In genomic region chr4:165360985-165361678, GRCh38 we compare ENCODE assay signal across 3 cellular contexts.
A peak's percentile ranks its signal among the peaks of the same experiment; 100 is the strongest.
TF ChIP-seq lines count a peak whose summit lies in the region.

No MANE protein-coding gene starts in this region.

TF ChIP-seq in SK-N-SH, 30 proteins besides CTCF, POLR2A, EP300 and RAD21:
- no peak for TF ChIP-seq JUND (IDR thresholded peaks at IDR 0.05)
- TF ChIP-seq FOSL2 (IDR thresholded peaks at IDR 0.05; ENCODE audit: borderline replicate concordance, low read depth), result no peak
- TF ChIP-seq MEF2A (IDR thresholded peaks at IDR 0.05; ENCODE audit: borderline replicate concordance, low read depth), result no peak
- TF ChIP-seq FOXJ3 (CRISPR knock-in tag; IDR thresholded peaks at IDR 0.05), result no peak
- TF ChIP-seq MAX (IDR thresholded peaks at IDR 0.05; ENCODE audit: low read depth), result no peak
- TF ChIP-seq IRF3 (IDR thresholded peaks at IDR 0.05; ENCODE audit: low read depth, low read length), result no peak
- TF ChIP-seq SMC3 (IDR thresholded peaks at IDR 0.05; ENCODE audit: low read depth, low read length), result no peak
- no peak for TF ChIP-seq TCF12 (IDR thresholded peaks at IDR 0.05)
- TF ChIP-seq CHD2 (IDR thresholded peaks at IDR 0.05; ENCODE audit: low read length, partially characterized antibody), result no peak
- TF ChIP-seq MXI1 (IDR thresholded peaks at IDR 0.05; ENCODE audit: low read depth, low read length), result no peak
- TF ChIP-seq SIN3A (IDR thresholded peaks at IDR 0.05; ENCODE audit: borderline replicate concordance, low read depth, low read length), result no peak

TF ChIP-seq in SK-N-SH treated with all-trans-retinoic acid at 6 μM for 48 hours, 23 proteins besides CTCF, POLR2A, EP300 and RAD21:
- TF ChIP-seq CSDC2 (CRISPR knock-in tag; IDR thresholded peaks at IDR 0.05), result no peak
- TF ChIP-seq SNAI2 (CRISPR knock-in tag; IDR thresholded peaks at IDR 0.05), result no peak
- no peak for TF ChIP-seq ZFP30 (CRISPR knock-in tag; IDR thresholded peaks at IDR 0.05)
- TF ChIP-seq ZFP3 (CRISPR knock-in tag; IDR thresholded peaks at IDR 0.05), result no peak
- no peak for TF ChIP-seq TOX (CRISPR knock-in tag; IDR thresholded peaks at IDR 0.05; ENCODE audit: borderline replicate concordance)
- no peak for TF ChIP-seq CSRNP3 (CRISPR knock-in tag; IDR thresholded peaks at IDR 0.05)
- TF ChIP-seq TSHZ2 (CRISPR knock-in tag; IDR thresholded peaks at IDR 0.05), result no peak
- no peak for TF ChIP-seq GLIS3 (CRISPR knock-in tag; IDR thresholded peaks at IDR 0.05)
- TF ChIP-seq OSR1 (CRISPR knock-in tag; IDR thresholded peaks at IDR 0.05), result no peak
- no peak for TF ChIP-seq PATZ1 (CRISPR knock-in tag; IDR thresholded peaks at IDR 0.05; ENCODE audit: borderline replicate concordance)
- no peak for TF ChIP-seq ARNTL (CRISPR knock-in tag; IDR thresholded peaks at IDR 0.05; ENCODE audit: borderline replicate concordance, low read depth)
- TF ChIP-seq ESRRG (CRISPR knock-in tag; IDR thresholded peaks at IDR 0.05), result no peak
- no peak for TF ChIP-seq POU6F1 (CRISPR knock-in tag; IDR thresholded peaks at IDR 0.05; ENCODE audit: borderline replicate concordance, low read depth)
- TF ChIP-seq TCF4 (CRISPR knock-in tag; IDR thresholded peaks at IDR 0.05; ENCODE audit: borderline replicate concordance), result no peak
- no peak for TF ChIP-seq ZC3H10 (CRISPR knock-in tag; IDR thresholded peaks at IDR 0.05)

TF ChIP-seq in K562, 482 proteins besides CTCF, POLR2A, EP300 and RAD21:
- TF ChIP-seq ATF3 (IDR thresholded peaks at IDR 0.05), result peak; percentile 86
- TF ChIP-seq ATF3 (CRISPR knock-in tag; conservative IDR thresholded peaks at IDR 0.05), result no peak
- TF ChIP-seq ASH1L (IDR thresholded peaks at IDR 0.05; ENCODE audit: borderline replicate concordance, low read depth, partially characterized antibody), result no peak
- TF ChIP-seq IRF9 (tag; IDR thresholded peaks at IDR 0.05), result 0 out of 2 replicates have a peak, but pooled peaks have one; percentile 25
- peak; percentile 22 for TF ChIP-seq CEBPB (tag; IDR thresholded peaks at IDR 0.05)
- no peak for TF ChIP-seq ZHX1 (conservative IDR thresholded peaks at IDR 0.05; ENCODE audit: low read length)
- no peak for TF ChIP-seq CEBPG (CRISPR knock-in tag; IDR thresholded peaks at IDR 0.05)
- peak; percentile 47 to 81; a peak in 3 of 4 replicates for TF ChIP-seq CEBPG (tag; conservative IDR thresholded peaks at IDR 0.05 in 1 of 2, IDR thresholded peaks at IDR 0.05 in 1 of 2)
- TF ChIP-seq ZBTB43 (CRISPR knock-in tag; IDR thresholded peaks at IDR 0.05), result no peak
